Comparison of ENCODE assay signal across 1 cellular context in the genomic region with DNA sequence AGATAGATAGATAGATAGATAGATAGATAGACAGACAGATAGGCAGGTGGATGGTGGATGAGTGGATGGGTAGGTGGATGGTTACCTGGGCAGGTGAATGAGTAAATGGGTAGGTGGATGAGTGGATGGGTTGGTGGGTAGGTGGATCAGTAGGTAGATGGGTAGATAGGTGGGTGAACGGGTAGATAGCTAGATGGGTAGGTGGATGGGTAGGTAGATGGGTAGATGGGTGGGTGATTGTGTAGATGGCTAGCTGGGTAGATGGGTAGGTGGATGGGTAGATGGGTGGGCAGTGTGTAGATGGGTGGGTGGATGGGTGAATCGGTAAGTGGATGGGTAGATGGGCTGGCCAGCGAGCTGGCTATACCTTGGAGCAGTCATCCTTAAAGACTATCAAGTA.
TF ChIP-seq lines count a peak whose summit lies in the region.

No MANE protein-coding gene starts in this region.

TF ChIP-seq in K562, 482 proteins besides CTCF, POLR2A, EP300 and RAD21:
- TF ChIP-seq DACH1 (IDR thresholded peaks at IDR 0.05; ENCODE audit: partially characterized antibody) (peak; percentile 83), TAL1 (IDR thresholded peaks at IDR 0.05) (no peak), RBM17 (IDR thresholded peaks at IDR 0.05; ENCODE audit: borderline replicate concordance, low read depth, low read length) (no peak), PML (IDR thresholded peaks at IDR 0.05; ENCODE audit: low read length) (no peak)
